Comparison of ENCODE assay signal across 1 cellular context in the genomic region with DNA sequence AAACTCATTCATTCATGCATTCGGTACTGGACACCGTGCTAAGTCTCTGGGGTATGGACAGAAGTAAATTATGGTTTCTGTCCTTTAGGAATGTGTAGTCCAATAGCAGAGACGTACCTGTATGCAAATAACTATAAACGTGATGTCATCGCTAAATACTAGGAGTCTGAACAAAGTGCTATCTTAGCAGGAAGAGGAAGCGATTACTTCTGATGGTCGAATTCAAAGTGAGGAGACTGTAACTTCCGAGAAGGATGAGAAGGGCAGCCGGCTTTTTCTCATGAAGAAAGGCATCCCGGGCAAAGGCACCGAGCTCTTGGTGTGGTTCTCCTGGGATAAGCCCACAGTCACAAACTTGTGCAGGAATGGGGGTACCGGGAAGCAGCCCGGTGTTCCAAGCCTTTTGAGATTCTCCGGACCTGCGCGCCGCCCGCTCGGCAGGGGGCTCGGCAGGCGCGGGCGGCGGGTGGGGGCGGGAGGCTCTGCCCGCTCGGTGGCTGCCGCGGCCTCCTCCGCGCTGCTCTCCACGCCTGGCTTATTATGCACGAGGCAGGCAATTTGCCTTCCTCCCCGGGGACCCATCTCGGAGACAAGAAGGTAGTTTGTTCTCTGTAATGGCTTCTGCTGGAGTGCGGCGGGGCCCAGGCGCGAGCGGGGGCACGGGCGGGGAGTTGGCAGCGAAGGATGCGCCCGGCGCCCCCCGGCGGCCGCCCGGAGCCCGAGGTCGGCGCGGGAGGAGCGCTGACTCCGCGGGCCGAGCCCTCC.
TF ChIP-seq lines count a peak whose summit lies in the region.

No MANE protein-coding gene starts in this region.

TF ChIP-seq in HEK293, 187 proteins besides CTCF, POLR2A, EP300 and RAD21 (continued from another document):
- peak; percentile 14; the same call in 1 of the 2 replicates for TF ChIP-seq ZBTB6 (tag by site-specific recombination; IDR thresholded peaks at IDR 0.05)
- no peak for TF ChIP-seq BCL6B (tag by site-specific recombination; IDR thresholded peaks at IDR 0.05)
- no peak for TF ChIP-seq ZFP37 (tag by site-specific recombination; IDR thresholded peaks at IDR 0.05)
- no peak for TF ChIP-seq KLF16 (tag by site-specific recombination; IDR thresholded peaks at IDR 0.05)
